In the genomic region with DNA sequence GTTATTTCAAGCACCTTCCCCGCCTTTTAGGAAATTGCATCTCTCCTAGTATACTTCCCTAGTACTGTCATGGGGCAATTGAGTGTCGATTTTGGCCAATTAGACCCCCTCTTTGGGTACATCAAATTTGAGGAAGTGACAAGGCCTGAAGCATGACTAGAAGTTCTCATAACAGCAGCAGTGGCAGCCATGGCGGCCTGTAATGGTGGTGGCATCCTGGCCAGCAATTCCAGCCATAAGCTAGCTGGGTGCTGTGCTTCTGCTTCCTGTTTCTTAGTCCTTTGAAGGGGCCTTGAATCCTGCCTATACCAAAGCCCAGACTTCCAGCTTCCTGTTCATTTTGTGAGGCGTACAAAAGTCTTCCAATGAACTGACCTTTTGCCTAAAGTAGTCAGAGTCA, we compare ENCODE assay signal across 16 cellular contexts.
DNase-seq lines count a peak whose midpoint lies in the region; ATAC-seq and TF ChIP-seq lines count a peak whose summit lies in the region.
"Had no signal": no experiment of that assay in that cellular context is flagged by ENCODE, and none has a peak within 500 bp of the region (broad histone marks: within the 10 kb centered on the region; RNA-seq: fewer than 3 reads in every experiment).

No MANE protein-coding gene starts in this region.

- H3K4me2 ChIP-seq in BLaER1 treated with 17β-estradiol and CSF1 and Interleukin-3, amounts not matched to agents 10 nM and 100 nM, result peak overlapping the region; percentile 54 to 79 (median 64); a peak in 21 of 22 replicates
- peak overlapping the region; percentile 73 for H3K4me2 ChIP-seq in Loucy (ENCODE audit: low read depth, low read length, poor library complexity, severe bottlenecking)
- H3K4me2 ChIP-seq: A549 had no signal

- peaks cover 0 to 15% (median 0%) of the 10 kb centered on the region in 11 experiments; a peak in 1 of 22 replicates for H4K20me1 ChIP-seq in BLaER1 treated with 17β-estradiol and CSF1 and Interleukin-3, amounts not matched to agents 10 nM and 100 nM
- no peaks in the 10 kb centered on the region for H4K20me1 ChIP-seq in Loucy (ENCODE audit: insufficient read depth, low read length, poor library complexity, severe bottlenecking)

- H3K4me3 ChIP-seq in BLaER1 treated with 17β-estradiol and CSF1 and Interleukin-3, amounts not matched to agents 10 nM and 100 nM, result 0 out of 20 replicates have a peak overlapping the region, but pooled peaks of 1 of the 10 experiments have one; percentile 31
- H3K4me3 ChIP-seq in Loucy (ENCODE audit: low read length, poor library complexity, severe bottlenecking), result no peak overlapping the region
- H3K4me3 ChIP-seq: A549, MG63 had no signal

- TF ChIP-seq CTCF in Loucy (conservative IDR thresholded peaks at IDR 0.05; ENCODE audit: low read length), result no peak

- H3K36me3 ChIP-seq in BLaER1 treated with 17β-estradiol and CSF1 and Interleukin-3, amounts not matched to agents 10 nM and 100 nM, result no peaks in the 10 kb centered on the region
- no peaks in the 10 kb centered on the region for H3K36me3 ChIP-seq in Loucy (ENCODE audit: insufficient read depth, low read length)
- H3K36me3 ChIP-seq: MG63 had no signal

- no peak for ATAC-seq in GM19467 (IDR thresholded peaks at IDR 0.05; ENCODE audit: unreplicated experiment)
- ATAC-seq: A549 had no signal

- H3K4me1 ChIP-seq in BLaER1 treated with 17β-estradiol and CSF1 and Interleukin-3, amounts not matched to agents 10 nM and 100 nM, result peaks cover 24 to 56% (median 36%) of the 10 kb centered on the region in 10 experiments
- peaks cover 51% of the 10 kb centered on the region for H3K4me1 ChIP-seq in Loucy (ENCODE audit: insufficient read depth, low read length, poor library complexity, severe bottlenecking)
- H3K4me1 ChIP-seq: A549 had no signal

- peaks cover 0 to 88% (median 0%) of the 10 kb centered on the region in 11 experiments; a peak in 10 of 22 replicates for H3K27me3 ChIP-seq in BLaER1 treated with 17β-estradiol and CSF1 and Interleukin-3, amounts not matched to agents 10 nM and 100 nM
- H3K27me3 ChIP-seq in Loucy (ENCODE audit: insufficient read depth, low read length, poor library complexity, severe bottlenecking), result no peaks in the 10 kb centered on the region
- H3K27me3 ChIP-seq: MG63 had no signal

- no peak overlapping the region for H3K9ac ChIP-seq in BLaER1 treated with 17β-estradiol and CSF1 and Interleukin-3, amounts not matched to agents 10 nM and 100 nM
- no peak overlapping the region for H3K9ac ChIP-seq in Loucy (ENCODE audit: low read depth, low read length, poor library complexity, severe bottlenecking)

- no peaks in the 10 kb centered on the region for H3K79me2 ChIP-seq in Loucy (ENCODE audit: insufficient read depth, low read length)

- peaks cover 0 to 40% (median 19%) of the 10 kb centered on the region in 11 experiments; a peak in 13 of 22 replicates for H3K9me3 ChIP-seq in BLaER1 treated with 17β-estradiol and CSF1 and Interleukin-3, amounts not matched to agents 10 nM and 100 nM (replicated peaks in 1 of 11)
- H3K9me3 ChIP-seq in Loucy (ENCODE audit: insufficient read depth, low read depth, low read length), result no peaks in the 10 kb centered on the region
- H3K9me3 ChIP-seq: A549, MG63 had no signal

- H3K27ac ChIP-seq in BLaER1 treated with 17β-estradiol and CSF1 and Interleukin-3, amounts not matched to agents 10 nM and 100 nM, result peak overlapping the region in 3 of 11 experiments; percentile 14 to 64 (median 51); a peak in 4 of 22 replicates
- H3K27ac ChIP-seq: A549 had no signal

- H3K9me2 ChIP-seq in Loucy (replicated peaks; ENCODE audit: low read depth, low read length), result no peaks in the 10 kb centered on the region

- peak; percentile 62 to 71 for DNase-seq in NOMO-1 (lab: John Stamatoyannopoulos, UW; ENCODE audit: unreplicated experiment in 2 of 2)
- peak; percentile 16 for DNase-seq in UCSD-AML1 (lab: John Stamatoyannopoulos, UW; ENCODE audit: unreplicated experiment)
- DNase-seq in HPDE6-E6E7 (ENCODE audit: extremely low spot score), result no peak
- DNase-seq in SW480 (ENCODE audit: low spot score), result no peak
- DNase-seq: C1 segment of cervical spinal cord, DMS79, H7, MG63, NCI-H1694 treated with DMSO at 0.1 percent for 48 hours, NCI-H510A, NCI-H82, SHP77 treated with DMSO at 0.1 percent for 48 hours had no signal

- peaks cover 7% of the 10 kb centered on the region; the same call in 1 of the 2 replicates for H3F3A ChIP-seq in Loucy (ENCODE audit: low read depth)

- no peak overlapping the region for H2AFZ ChIP-seq in Loucy (ENCODE audit: low read length)

Comparison
In these comparisons a context has a peak if more than half of its experiments do, and no peak if none do; other contexts are left out.
1. DNase-seq: peak in NOMO-1 (2 of 2) and UCSD-AML1 (single experiment); none in HPDE6-E6E7 (single experiment) and SW480 (single experiment).